In genomic region chr20:49620364-49621240, GRCh38 we compare ENCODE assay signal across 9 cellular contexts. TPM values are rescaled to one million over a fixed set of nuclear protein-coding genes. Genes with fewer than 3 reads are reported as not detected.
DNase-seq lines count a peak whose midpoint lies in the region; ATAC-seq and TF ChIP-seq lines count a peak whose summit lies in the region.
"Had no signal": no experiment of that assay in that cellular context is flagged by ENCODE, and none has a peak within 500 bp of the region (broad histone marks: within the 10 kb centered on the region; RNA-seq: fewer than 3 reads in every experiment).

No MANE protein-coding gene starts in this region.

- H3F3A ChIP-seq in Loucy (ENCODE audit: low read depth), result no peaks in the 10 kb centered on the region

- H3K9ac ChIP-seq in Loucy (ENCODE audit: low read depth, low read length, poor library complexity, severe bottlenecking), result no peak overlapping the region

- H3K9me3 ChIP-seq in Loucy (ENCODE audit: insufficient read depth, low read depth, low read length) (no peaks in the 10 kb centered on the region), aorta (ENCODE audit: control insufficient read depth, low read length) (no peaks in the 10 kb centered on the region)

- whole genome bisulfite sequencing in aorta, 2 donors, result 85 to 87% methylated on average over 12 of the region's 12 CpGs
- WGBS in lower leg skin, 2 donors, result 70 to 77% methylated on average over 12 of the region's 12 CpGs

- H3K4me3 ChIP-seq in Loucy (ENCODE audit: low read length, poor library complexity, severe bottlenecking) (no peak overlapping the region), aorta (ENCODE audit: low read length in 2 of 2) (no peak overlapping the region), lower leg skin (ENCODE audit: low read depth, poor library complexity, severe bottlenecking) (no peak overlapping the region)

- DNase-seq in myocyte (ENCODE audit: low read depth) (peak; percentile 18), aorta (no peak), NCI-H1694 (lab: John Stamatoyannopoulos, UW) (no peak), medulla oblongata (ENCODE audit: extremely low spot score) (no peak), lower leg skin (ENCODE audit: low spot score in 2 of 2) (no peak)

- no peak overlapping the region for H3K27ac ChIP-seq in aorta (ENCODE audit: low read depth in 1 of 2, low read length in 2 of 2)
- H3K27ac ChIP-seq: VCaP had no signal

- H3K36me3 ChIP-seq in Loucy (ENCODE audit: insufficient read depth, low read length) (no peaks in the 10 kb centered on the region), aorta (ENCODE audit: control insufficient read depth in 1 of 2, insufficient read depth in 2 of 2, low read length in 1 of 2) (no peaks in the 10 kb centered on the region)

- no peaks in the 10 kb centered on the region for H3K27me3 ChIP-seq in Loucy (ENCODE audit: insufficient read depth, low read length, poor library complexity, severe bottlenecking)
- no peaks in the 10 kb centered on the region for H3K27me3 ChIP-seq in aorta (ENCODE audit: control insufficient read depth in 1 of 2, insufficient read depth in 2 of 2, low read length in 1 of 2)

- TF ChIP-seq CTCF in Loucy (conservative IDR thresholded peaks at IDR 0.05; ENCODE audit: low read length), result no peak
- TF ChIP-seq CTCF in lower leg skin (IDR thresholded peaks at IDR 0.05), result no peak

- no peaks in the 10 kb centered on the region for H3K9me2 ChIP-seq in Loucy (replicated peaks; ENCODE audit: low read depth, low read length)

- peak; percentile 69 for ATAC-seq in GM19023 (IDR thresholded peaks at IDR 0.05; ENCODE audit: unreplicated experiment)
- ATAC-seq in HG02571 (IDR thresholded peaks at IDR 0.05; ENCODE audit: unreplicated experiment), result peak; percentile 87
- ATAC-seq in aorta (ENCODE audit: low FRiP score), result no peak

- H4K20me1 ChIP-seq in Loucy (ENCODE audit: insufficient read depth, low read length, poor library complexity, severe bottlenecking), result no peaks in the 10 kb centered on the region

- no peaks in the 10 kb centered on the region for H3K79me2 ChIP-seq in Loucy (ENCODE audit: insufficient read depth, low read length)

- TF ChIP-seq POLR2A in lower leg skin (IDR thresholded peaks at IDR 0.05), result no peak

- H3K4me1 ChIP-seq in Loucy (ENCODE audit: insufficient read depth, low read length, poor library complexity, severe bottlenecking) (no peaks in the 10 kb centered on the region), aorta (ENCODE audit: control insufficient read depth in 1 of 2, insufficient read depth in 2 of 2, low read length in 2 of 2) (no peaks in the 10 kb centered on the region)

- peak overlapping the region; percentile 45; the same call in 1 of the 2 replicates for H2AFZ ChIP-seq in Loucy (ENCODE audit: low read length)

- H3K4me2 ChIP-seq in Loucy (ENCODE audit: low read depth, low read length, poor library complexity, severe bottlenecking), result peak overlapping the region; percentile 28

- intact Hi-C loops in aorta (cut with DNase I) (no loop called here), lower leg skin (cut with DNase I; ENCODE audit: low total_unique reads) (no loop called here)

RNA-seq across cellular contexts. Expression of gene PTGIS, which starts 52.7 kb away (rescaled TPM):
- total RNA-seq in myocyte (1.2 and 1.5 TPM in 2 replicates), aorta (100 to 1,000 TPM; 351 to 637 TPM), lower leg skin (10 to 100 TPM in 2 of 4 donors, 1 to 10 TPM in 2; 2.3 to 13.3 (median 9.1) TPM)
- polyA plus RNA-seq in myocyte (2012), result 4.2 TPM
- 100 to 1,000 TPM in 1 of 2 donors, 10 to 100 TPM in 1; 53.6 to 115 TPM for polyA plus RNA-seq in aorta

Comparison
In these comparisons a context has a peak if more than half of its experiments do, and no peak if none do; other contexts are left out.
1. RNA of gene PTGIS, which starts 52.7 kb away (total RNA-seq): 351 to 637 TPM in aorta; 2.3 to 13.3 TPM in lower leg skin and 1.2 to 1.5 TPM in myocyte; every median in the first group is over 10 times any median in the second.